ENCODE assay signal across 11 cellular contexts in genomic region chr18:2223394-2223793, GRCh38.
DNase-seq lines count a peak whose midpoint lies in the region; ATAC-seq, FAIRE-seq and TF ChIP-seq lines count a peak whose summit lies in the region.
"Had no signal": no experiment of that assay in that cellular context is flagged by ENCODE, and none has a peak within 500 bp of the region (broad histone marks: within the 10 kb centered on the region; RNA-seq: fewer than 3 reads in every experiment).

No MANE protein-coding gene starts in this region.

- no peak overlapping the region for H3K9ac ChIP-seq in IMR-90 (ENCODE audit: low read depth, low read length)
- peak overlapping the region in 1 of 5 donors; percentile 8 for H3K9ac ChIP-seq in subcutaneous abdominal adipose tissue (ENCODE audit: low read length in 5 of 5)

- H3K4me3 Mint-ChIP-seq in MCF 10A (ENCODE audit: unreplicated experiment) = peak overlapping the region; percentile 43
- H3K4me3 Mint-ChIP-seq: activated naive CD4-positive, alpha-beta T cell treated with anti-CD3 and anti-CD28 coated beads, Interleukin-2, amount 50 U/mL, for 24 hours; effector memory CD8-positive, alpha-beta T cell; natural killer cell treated with Interleukin-12 subunit alpha and Interleukin-12 subunit beta and Interleukin-15 and Interleukin-18, amount 100 ng/mL, for 72 hours had no signal

- H3K36me3 Mint-ChIP-seq in MCF 10A (ENCODE audit: insufficient read depth, unreplicated experiment) = no peaks in the 10 kb centered on the region
- H3K36me3 Mint-ChIP-seq: activated naive CD4-positive, alpha-beta T cell treated with anti-CD3 and anti-CD28 coated beads, Interleukin-2, amount 50 U/mL, for 24 hours; natural killer cell treated with Interleukin-12 subunit alpha and Interleukin-12 subunit beta and Interleukin-15 and Interleukin-18, amount 100 ng/mL, for 72 hours had no signal

- no peak overlapping the region for H4K8ac ChIP-seq in IMR-90 (ENCODE audit: low read depth in 2 of 2, low read length in 2 of 2)

- H2BK120ac ChIP-seq in IMR-90 (ENCODE audit: low read depth, low read length) = no peak overlapping the region

- H3K27ac ChIP-seq in IMR-90 (ENCODE audit: insufficient read depth, low read length) (no peak overlapping the region), subcutaneous abdominal adipose tissue (ENCODE audit: low read depth, low read length) (no peak overlapping the region)

- H2BK20ac ChIP-seq in IMR-90 (ENCODE audit: low read depth, low read length) = no peak overlapping the region

- H3K27me3 ChIP-seq in IMR-90 (ENCODE audit: control insufficient read depth, insufficient read depth, low read length) = no peaks in the 10 kb centered on the region
- H3K27me3 ChIP-seq in kidney epithelial cell (ENCODE audit: control insufficient read depth, insufficient read depth, low read length) = no peaks in the 10 kb centered on the region
- H3K27me3 ChIP-seq in subcutaneous abdominal adipose tissue (ENCODE audit: control insufficient read depth in 5 of 5, insufficient read depth in 4 of 5, low read length in 5 of 5) = no peaks in the 10 kb centered on the region

- TF ChIP-seq CTCF in IMR-90 (conservative IDR thresholded peaks at IDR 0.05; ENCODE audit: low read depth, low read length) = no peak
- no peak for TF ChIP-seq CTCF in MCF 10A (IDR thresholded peaks at IDR 0.05; ENCODE audit: unreplicated experiment)
- no peak for TF ChIP-seq CTCF in kidney epithelial cell (IDR thresholded peaks at IDR 0.05; ENCODE audit: insufficient read depth, low read length, poor library complexity, severe bottlenecking)

- H2BK5ac ChIP-seq in IMR-90 (ENCODE audit: low read depth, low read length, poor library complexity, severe bottlenecking) = no peak overlapping the region

- CTCF ChIA-PET in IMR-90 (lab: Yijun Ruan, JAX) (interaction anchor here (0.5 to 2.4 kb wide), 10 partner anchors 14 to 1938 kb away, joined by 3 to 36 read pairs (median 3); no protein-coding TSS in a partner anchor), MCF 10A (lab: Yijun Ruan, JAX) (interaction anchor here (0.5 to 8.1 kb wide), 77 partner anchors 9 to 1351 kb away, joined by 3 to 166 read pairs (median 4); partner anchors contain the start of gene ADCYAP1)

- no peak overlapping the region for H3K4ac ChIP-seq in IMR-90 (ENCODE audit: low read depth, low read length)

- DNase-seq in IMR-90 (no peak), MCF 10A (ENCODE audit: unreplicated experiment) (no peak), kidney epithelial cell (ENCODE audit: low read depth) (no peak), RCC 7860 (ENCODE audit: low spot score) (no peak), SHP77 (lab: John Stamatoyannopoulos, UW) (no peak)
- DNase-seq: effector memory CD8-positive, alpha-beta T cell; stimulated activated naive CD4-positive, alpha-beta T cell had no signal

- H4K20me1 ChIP-seq in IMR-90 (ENCODE audit: insufficient read depth, low read length) = no peaks in the 10 kb centered on the region

- no peaks in the 10 kb centered on the region for H3K27me3 Mint-ChIP-seq in MCF 10A (ENCODE audit: insufficient read depth, unreplicated experiment)

- H3K4me1 ChIP-seq in IMR-90 (ENCODE audit: control insufficient read depth, insufficient read depth, low read length) = no peaks in the 10 kb centered on the region
- H3K4me1 ChIP-seq in subcutaneous abdominal adipose tissue (ENCODE audit: control insufficient read depth in 5 of 5, insufficient read depth in 5 of 5, low read length in 5 of 5) = peaks cover 0 to 8% (median 4%) of the 10 kb centered on the region in 5 donors

- no peak for FAIRE-seq in RCC 7860 (lab: Jason Lieb, UNC)

- H3K4me2 ChIP-seq in IMR-90 (ENCODE audit: low read depth, low read length) = peak overlapping the region; percentile 68; the same call in 1 of the 2 replicates

- no peak overlapping the region for H2AK5ac ChIP-seq in IMR-90 (ENCODE audit: low read depth, low read length)

- H3K4me3 ChIP-seq in IMR-90 (ENCODE audit: insufficient read depth, low read depth, low read length) = no peak overlapping the region
- peak overlapping the region; percentile 10 for H3K4me3 ChIP-seq in kidney epithelial cell (ENCODE audit: low read depth, low read length)
- H3K4me3 ChIP-seq in subcutaneous abdominal adipose tissue (ENCODE audit: low read depth in 1 of 5, low read length in 5 of 5) = peak overlapping the region in 4 of 5 donors; percentile 19 to 41 (median 30)

- POLR2A ChIA-PET in IMR-90 (lab: Charles Lee; ENCODE audit: unreplicated experiment) = interaction anchor here (0.6 kb wide), 1 partner anchor 323 kb away, joined by 5 read pairs; no protein-coding TSS in a partner anchor
- POLR2A ChIA-PET in MCF 10A (lab: Yijun Ruan, JAX) = interaction anchor here (0.6 to 1.4 kb wide), 6 partner anchors 16 to 559 kb away, joined by 3 to 6 read pairs (median 4); no protein-coding TSS in a partner anchor

- H3K4me1 Mint-ChIP-seq in MCF 10A (ENCODE audit: insufficient read depth, unreplicated experiment) = peaks cover 15% of the 10 kb centered on the region
- H3K4me1 Mint-ChIP-seq: activated naive CD4-positive, alpha-beta T cell treated with anti-CD3 and anti-CD28 coated beads, Interleukin-2, amount 50 U/mL, for 24 hours had no signal

- no peaks in the 10 kb centered on the region for H3K9me3 ChIP-seq in IMR-90 (ENCODE audit: control insufficient read depth, insufficient read depth, low read length)
- H3K9me3 ChIP-seq in subcutaneous abdominal adipose tissue (ENCODE audit: control insufficient read depth in 5 of 5, low read length in 5 of 5) = no peaks in the 10 kb centered on the region

- TF ChIP-seq POLR2A in IMR-90 (IDR thresholded peaks at IDR 0.05; ENCODE audit: low read depth, low read length) = no peak

- WGBS in IMR-90 (ENCODE audit: extremely low coverage in 2 of 2, insufficient read length in 1 of 2), 2 experiments = no CpG with 5 or more reads among the region's 7 CpGs

- H3K14ac ChIP-seq in IMR-90 (replicated peaks; ENCODE audit: low read depth, low read length) = no peak overlapping the region

- BruUV-seq in IMR-90 (replicated peaks; lab: Mats Ljungman, UMichigan) (no TSS peak), MCF 10A (replicated peaks; lab: Mats Ljungman, UMichigan) (no TSS peak)

- H2AK9ac ChIP-seq in IMR-90 (replicated peaks; ENCODE audit: low read depth, low read length, poor library complexity) = no peak overlapping the region

- H3K79me1 ChIP-seq in IMR-90 (ENCODE audit: low read depth in 1 of 2, low read length in 2 of 2) = no peaks in the 10 kb centered on the region

- no peak overlapping the region for H4K91ac ChIP-seq in IMR-90 (ENCODE audit: insufficient read depth, low read depth, low read length)

- no peak overlapping the region for H3K18ac ChIP-seq in IMR-90 (ENCODE audit: low read depth, low read length)

- no peaks in the 10 kb centered on the region for H3K9me1 ChIP-seq in IMR-90 (ENCODE audit: insufficient read depth, low read length)

- H3K27ac Mint-ChIP-seq in MCF 10A (ENCODE audit: low read depth, unreplicated experiment) = no peak overlapping the region
- H3K27ac Mint-ChIP-seq: activated naive CD4-positive, alpha-beta T cell treated with anti-CD3 and anti-CD28 coated beads, Interleukin-2, amount 50 U/mL, for 24 hours; effector memory CD8-positive, alpha-beta T cell; natural killer cell treated with Interleukin-12 subunit alpha and Interleukin-12 subunit beta and Interleukin-15 and Interleukin-18, amount 100 ng/mL, for 72 hours had no signal

- dilution Hi-C loops in IMR-90 (cut with HindIII; ENCODE audit: low sequenced_read_pairs, unreplicated experiment) = no loop called here

- no peak overlapping the region for H4K5ac ChIP-seq in IMR-90 (ENCODE audit: low read depth, low read length)

- H3K23ac ChIP-seq in IMR-90 (ENCODE audit: low read depth, low read length) = no peak overlapping the region

- no peak overlapping the region for H2BK15ac ChIP-seq in IMR-90 (ENCODE audit: low read depth, low read length)

- H3K36me3 ChIP-seq in IMR-90 (ENCODE audit: control insufficient read depth, insufficient read depth, low read length) (no peaks in the 10 kb centered on the region), kidney epithelial cell (ENCODE audit: control insufficient read depth, insufficient read depth, low read length) (no peaks in the 10 kb centered on the region), subcutaneous abdominal adipose tissue (ENCODE audit: control insufficient read depth in 5 of 5, insufficient read depth in 5 of 5, low read length in 5 of 5) (no peaks in the 10 kb centered on the region)

- TF ChIP-seq RAD21 in IMR-90 (IDR thresholded peaks at IDR 0.05; ENCODE audit: low read length) = no peak

- no peak overlapping the region for H2AFZ ChIP-seq in IMR-90 (replicated peaks; ENCODE audit: low read length, poor library complexity)

- intact Hi-C loops in IMR-90 (cut with micrococcal nuclease) (loop anchor here (5.0 kb wide), 1 partner anchor 1356 kb away; no protein-coding TSS in a partner anchor), MCF 10A (cut with micrococcal nuclease) (no loop called here)

- ATAC-seq in IMR-90 (ENCODE audit: low read depth) (peak; percentile 32; the same call in 1 of the 2 replicates), GM21423 (IDR thresholded peaks at IDR 0.05; ENCODE audit: unreplicated experiment) (no peak)
- ATAC-seq: effector memory CD8-positive, alpha-beta T cell; natural killer cell treated with Interleukin-12 subunit alpha and Interleukin-12 subunit beta and Interleukin-15 and Interleukin-18, amount 100 ng/mL, for 72 hours had no signal

- in situ Hi-C loops in IMR-90 (cut with MboI; ENCODE audit: low sequenced_read_pairs) = no loop called here

- H3K9me3 Mint-ChIP-seq in MCF 10A (ENCODE audit: unreplicated experiment) = no peaks in the 10 kb centered on the region
- H3K9me3 Mint-ChIP-seq: activated naive CD4-positive, alpha-beta T cell treated with anti-CD3 and anti-CD28 coated beads, Interleukin-2, amount 50 U/mL, for 24 hours; effector memory CD8-positive, alpha-beta T cell; natural killer cell treated with Interleukin-12 subunit alpha and Interleukin-12 subunit beta and Interleukin-15 and Interleukin-18, amount 100 ng/mL, for 72 hours had no signal

- H3K56ac ChIP-seq in IMR-90 (ENCODE audit: extremely low read depth, insufficient read depth, low read length) = no peak overlapping the region

TF ChIP-seq in IMR-90, 13 proteins besides CTCF, POLR2A, EP300 and RAD21:
- TF ChIP-seq BHLHE40 (IDR thresholded peaks at IDR 0.05; ENCODE audit: low read depth, low read length) = no peak
